In genomic region chr16:8861563-8862308, GRCh38 we compare ENCODE assay signal across 2 cellular contexts.
TF ChIP-seq lines count a peak whose summit lies in the region.

No MANE protein-coding gene starts in this region.

TF ChIP-seq in GM12878, 131 proteins besides CTCF, POLR2A, EP300 and RAD21:
- TF ChIP-seq USF1 (IDR thresholded peaks at IDR 0.05; ENCODE audit: borderline replicate concordance, extremely low read length, insufficient read depth, low read depth, low read length): no peak
- no peak for TF ChIP-seq HSF1 (IDR thresholded peaks at IDR 0.05; ENCODE audit: low read depth, low read length)
- TF ChIP-seq POLR2AphosphoS2 (IDR thresholded peaks at IDR 0.05; ENCODE audit: low read depth, low read length): 0 out of 2 replicates have a peak, but pooled peaks have one; percentile 20
- TF ChIP-seq KAT2A (conservative IDR thresholded peaks at IDR 0.05; ENCODE audit: control insufficient read depth, low read depth, low read length): no peak
TF ChIP-seq in GM12878: peak in this region for 1.

TF ChIP-seq in HepG2, 621 proteins besides CTCF, POLR2A, EP300 and RAD21 (continues in another document):
- TF ChIP-seq ZXDC (CRISPR knock-in tag; IDR thresholded peaks at IDR 0.05) (peak; percentile 72; the same call in 1 of the 2 replicates), KLF12 (CRISPR knock-in tag; IDR thresholded peaks at IDR 0.05; ENCODE audit: borderline replicate concordance) (no peak), SALL1 (CRISPR knock-in tag; IDR thresholded peaks at IDR 0.05) (no peak; the same call in 1 of the 2 replicates), ZNF616 (CRISPR knock-in tag; IDR thresholded peaks at IDR 0.05; ENCODE audit: low read depth) (no peak), TARDBP (CRISPR knock-in tag; IDR thresholded peaks at IDR 0.05) (no peak), SIX4 (CRISPR knock-in tag; IDR thresholded peaks at IDR 0.05) (0 out of 2 replicates have a peak, but pooled peaks have one; percentile 21), HDAC1 (CRISPR knock-in tag; IDR thresholded peaks at IDR 0.05) (peak; percentile 52; the same call in 1 of the 2 replicates), ZNF687 (CRISPR knock-in tag; IDR thresholded peaks at IDR 0.05) (peak; percentile 81), ZNF607 (CRISPR knock-in tag; IDR thresholded peaks at IDR 0.05; ENCODE audit: borderline replicate concordance) (0 out of 2 replicates have a peak, but pooled peaks have one; percentile 18), ZNF646 (CRISPR knock-in tag; IDR thresholded peaks at IDR 0.05) (0 out of 2 replicates have a peak, but pooled peaks have one; percentile 52), PAXIP1 (CRISPR knock-in tag; conservative IDR thresholded peaks at IDR 0.05) (0 out of 2 replicates have a peak, but pooled peaks have one; percentile 24), ARNTL (CRISPR knock-in tag; IDR thresholded peaks at IDR 0.05) (0 out of 2 replicates have a peak, but pooled peaks have one; percentile 5), ARID5B (CRISPR knock-in tag; IDR thresholded peaks at IDR 0.05) (peak; percentile 22; the same call in 1 of the 2 replicates), ZNF460 (CRISPR knock-in tag; IDR thresholded peaks at IDR 0.05; ENCODE audit: borderline replicate concordance) (peak; percentile 36; the same call in 1 of the 2 replicates), AGO1 (IDR thresholded peaks at IDR 0.05; ENCODE audit: low read depth, low read length, poor library complexity, severe bottlenecking) (peak; percentile 96), CSRNP2 (CRISPR knock-in tag; conservative IDR thresholded peaks at IDR 0.05; ENCODE audit: low read depth) (no peak), ZNF746 (CRISPR knock-in tag; IDR thresholded peaks at IDR 0.05) (0 out of 2 replicates have a peak, but pooled peaks have one; percentile 9), KMT2A (CRISPR knock-in tag; IDR thresholded peaks at IDR 0.05) (peak; percentile 17; the same call in 1 of the 2 replicates), MEIS1 (CRISPR knock-in tag; IDR thresholded peaks at IDR 0.05; ENCODE audit: borderline replicate concordance) (peak; percentile 54; the same call in 1 of the 2 replicates), MED1 (CRISPR knock-in tag; IDR thresholded peaks at IDR 0.05) (peak; percentile 31; the same call in 1 of the 2 replicates), ZNF354B (CRISPR knock-in tag; IDR thresholded peaks at IDR 0.05) (0 out of 2 replicates have a peak, but pooled peaks have one; percentile 49), ZNF841 (CRISPR knock-in tag; IDR thresholded peaks at IDR 0.05; ENCODE audit: borderline replicate concordance) (no peak), PHF5A (CRISPR knock-in tag; IDR thresholded peaks at IDR 0.05; ENCODE audit: low read depth, unreplicated experiment) (peak; percentile 14), REPIN1 (CRISPR knock-in tag; IDR thresholded peaks at IDR 0.05; ENCODE audit: borderline replicate concordance, low read depth) (0 out of 2 replicates have a peak, but pooled peaks have one; percentile 32), RBFOX2 (IDR thresholded peaks at IDR 0.05; ENCODE audit: low read depth, low read length) (peak; percentile 45; the same call in 1 of the 2 replicates)
